8 cellular contexts compared by ENCODE assay signal in the genomic region with DNA sequence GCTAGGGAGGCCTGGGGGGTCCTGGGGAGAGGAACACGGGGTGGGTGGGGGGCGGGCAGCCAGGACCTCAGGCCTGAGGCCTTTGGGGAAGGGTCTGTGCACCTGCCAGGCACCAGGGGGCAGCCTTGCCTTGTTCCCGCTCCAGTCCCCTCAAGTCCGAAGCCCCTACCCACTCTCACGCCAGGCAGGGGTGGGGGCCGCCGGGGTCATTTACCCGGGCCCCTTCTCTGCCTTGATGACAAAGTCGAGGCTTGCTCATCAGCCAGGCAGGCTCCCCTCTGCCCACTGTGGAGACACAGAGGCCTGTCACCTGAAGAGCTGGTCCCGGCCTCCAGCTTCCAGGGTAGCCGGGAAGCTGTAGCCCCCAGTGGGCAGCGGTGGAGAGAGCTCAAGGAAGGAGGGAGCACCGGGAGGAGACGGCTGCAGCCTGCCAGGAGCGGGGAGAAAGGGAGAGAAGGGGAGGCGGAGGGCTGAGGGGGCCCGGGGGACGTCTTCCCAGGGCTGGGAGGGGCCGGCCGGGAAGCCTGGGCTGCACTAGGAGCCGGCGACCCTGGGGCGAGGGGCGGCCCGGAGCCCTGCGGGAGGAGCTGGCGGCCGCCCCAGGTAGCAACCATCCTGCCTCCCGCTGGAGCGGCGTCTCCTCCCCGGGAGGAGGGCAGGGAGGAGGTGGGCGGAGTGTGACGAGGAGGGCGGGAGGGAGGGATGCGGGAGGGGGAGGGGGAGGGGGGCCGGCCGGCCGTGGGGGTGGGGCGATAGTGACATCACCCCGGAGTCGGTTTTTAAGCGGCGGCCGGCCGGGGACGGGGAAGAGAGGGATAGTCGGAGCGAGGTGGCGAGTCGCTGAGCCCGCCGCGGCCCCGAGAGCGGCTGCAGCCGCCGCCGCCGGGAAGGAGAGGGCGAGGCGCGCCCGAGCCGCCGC. TPM values are rescaled to one million over a fixed set of nuclear protein-coding genes. Genes with fewer than 3 reads are reported as not detected.
A peak's percentile ranks its signal among the peaks of the same experiment; 100 is the strongest.
DNase-seq lines count a peak whose midpoint lies in the region; ATAC-seq and TF ChIP-seq lines count a peak whose summit lies in the region.

A gene (plus strand): TSS at position 806 of the 919 bp plus-strand sequence. CDS start 649 bp downstream, outside the sequence.

- TF ChIP-seq CTCF in HEK293 (tag by site-specific recombination; IDR thresholded peaks at IDR 0.05) (no peak; the same call in 1 of the 2 replicates), PC-9 (conservative IDR thresholded peaks at IDR 0.05) (peak; percentile 45; the same call in 1 of the 2 replicates), adrenal gland (IDR thresholded peaks at IDR 0.05) (peak in 2 of 6 experiments; percentile 8 to 32), left ventricle myocardium inferior (IDR thresholded peaks at IDR 0.05; ENCODE audit: borderline replicate concordance) (peak; percentile 53), prostate gland (IDR thresholded peaks at IDR 0.05) (peak in 2 of 4 experiments; percentile 9 to 17)

- ATAC-seq in GM18498 (IDR thresholded peaks at IDR 0.05; ENCODE audit: unreplicated experiment) (no peak), GM18873 (IDR thresholded peaks at IDR 0.05; ENCODE audit: low FRiP score, unreplicated experiment) (no peak)

- TF ChIP-seq POLR2A in adrenal gland (IDR thresholded peaks at IDR 0.05) (peak; percentile 78 to 83), prostate gland (IDR thresholded peaks at IDR 0.05) (peak; percentile 44)

- CTCF ChIA-PET in HEK293 (lab: Yijun Ruan, JAX) = interaction anchor here (0.6 to 3.0 kb wide), 5 partner anchors 18 to 90 kb away, joined by 3 to 15 read pairs (median 3); no protein-coding TSS in a partner anchor
- CTCF ChIA-PET in PC-9 (lab: Charles Lee) = interaction anchor here (0.6 to 0.7 kb wide), 3 partner anchors 30 to 205 kb away, joined by 3 read pairs; no protein-coding TSS in a partner anchor

- H3K4me3 ChIP-seq in HEK293 (ENCODE audit: low read depth, low read length) = peak within 1 kb of the TSS; percentile 57
- H3K4me3 ChIP-seq in PC-9 = peak within 1 kb of the TSS; percentile 51
- peak within 1 kb of the TSS in 1 of 4 donors; percentile 57 for H3K4me3 ChIP-seq in adrenal gland
- H3K4me3 ChIP-seq in left ventricle myocardium inferior = peak within 1 kb of the TSS; percentile 66
- peak within 1 kb of the TSS; percentile 33 to 42 for H3K4me3 ChIP-seq in prostate gland

- H3F3A ChIP-seq in PC-9 (ENCODE audit: insufficient read depth, low read depth) = no peaks in the 10 kb centered on the region

- peak within 1 kb of the TSS; percentile 72 for H3K4me2 ChIP-seq in PC-9

- H3K27me3 ChIP-seq in PC-9 (ENCODE audit: insufficient read depth, low read depth) (no peaks in the 10 kb centered on the region), adrenal gland (peaks cover 9% of the 10 kb centered on the region), left ventricle myocardium inferior (ENCODE audit: low read depth) (no peaks in the 10 kb centered on the region), prostate gland (replicated peaks; ENCODE audit: insufficient read depth) (no peaks in the 10 kb centered on the region)

- H3K4me1 ChIP-seq in HEK293 (ENCODE audit: control insufficient read depth, insufficient read depth, low read length) (no peaks in the 10 kb centered on the region), PC-9 (replicated peaks; ENCODE audit: insufficient read depth) (no peaks in the 10 kb centered on the region), adrenal gland (replicated peaks in 1 of 2) (no peaks in the 10 kb centered on the region), left ventricle myocardium inferior (peaks cover 11% of the 10 kb centered on the region), prostate gland (replicated peaks) (no peaks in the 10 kb centered on the region)

- WGBS in adrenal gland, 4 donors = 3 to 28% (median 23%) methylated on average over 31 to 32 of the region's 66 CpGs; no CpG with 5 or more reads in 1 of the 4 donors
- WGBS in prostate gland = 0% methylated on average over 8 of the region's 66 CpGs

- intact Hi-C loops in PC-9 (cut with micrococcal nuclease; ENCODE audit: unreplicated experiment) (no loop called here), adrenal gland (cut with DNase I) (no loop called here), left ventricle myocardium inferior (cut with micrococcal nuclease) (no loop called here), prostate gland (cut with DNase I) (no loop called here)

- no peak within 1 kb of the TSS for H2AFZ ChIP-seq in PC-9

- no peaks in the 10 kb centered on the region for H3K79me2 ChIP-seq in PC-9 (ENCODE audit: low read depth)

- H3K9me3 ChIP-seq in HEK293 (ENCODE audit: control insufficient read depth, insufficient read depth, low read depth, low read length) = no peaks in the 10 kb centered on the region
- H3K9me3 ChIP-seq in PC-9 (ENCODE audit: insufficient read depth, low read depth) = no peaks in the 10 kb centered on the region
- H3K9me3 ChIP-seq in adrenal gland (replicated peaks in 1 of 3) = no peaks in the 10 kb centered on the region
- no peaks in the 10 kb centered on the region for H3K9me3 ChIP-seq in left ventricle myocardium inferior (replicated peaks)
- H3K9me3 ChIP-seq in prostate gland = no peaks in the 10 kb centered on the region

- H3K27ac ChIP-seq in HEK293 (ENCODE audit: extremely low read depth, low read depth, low read length) (peak within 1 kb of the TSS; percentile 73; the same call in 1 of the 2 replicates), PC-9 (no peak within 1 kb of the TSS), adrenal gland (peak within 1 kb of the TSS in 3 of 5 donors; percentile 70 to 84 (median 74)), left ventricle myocardium inferior (replicated peaks) (peak within 1 kb of the TSS; percentile 87), prostate gland (peak within 1 kb of the TSS; percentile 54 to 85)

- POLR2A ChIA-PET in HEK293 (lab: Yijun Ruan, JAX) (interaction anchor here (0.6 to 1.0 kb wide), 8 partner anchors 18 to 363 kb away, joined by 3 to 4 read pairs (median 4); no protein-coding TSS in a partner anchor), PC-9 (lab: Charles Lee; ENCODE audit: unreplicated experiment) (interaction anchor here (0.7 kb wide), 1 partner anchor 14 kb away, joined by 3 read pairs; a partner anchor contains a TSS)

- H4K20me1 ChIP-seq in PC-9 (ENCODE audit: insufficient read depth) = no peaks in the 10 kb centered on the region

- H3K9me2 ChIP-seq in PC-9 (ENCODE audit: insufficient read depth) = no peaks in the 10 kb centered on the region

- no TSS peak for BruUV-seq in PC-9 (replicated peaks; lab: Mats Ljungman, UMichigan)

- H3K36me3 ChIP-seq in HEK293 (ENCODE audit: control insufficient read depth in 2 of 2, insufficient read depth in 1 of 2, low read length in 2 of 2) (peaks cover 0 to 30% of the 10 kb centered on the region in 2 experiments; a peak in 1 of 3 replicates), PC-9 (ENCODE audit: low read depth) (no peaks in the 10 kb centered on the region), adrenal gland (replicated peaks in 1 of 2) (no peaks in the 10 kb centered on the region), left ventricle myocardium inferior (no peaks in the 10 kb centered on the region), prostate gland (no peaks in the 10 kb centered on the region)

- DNase-seq in C1 segment of cervical spinal cord (lab: John Stamatoyannopoulos, UW) (peak in 12 of 14 donors; percentile 23 to 81 (median 56)), PC-9 (peak in 1 of 2 experiments; percentile 74), adrenal gland (peak; percentile 69 to 80 (median 75)), left ventricle myocardium inferior (peak; percentile 78), prostate gland (ENCODE audit: low spot score) (peak; percentile 65)

TF ChIP-seq in HEK293, 187 proteins besides CTCF, POLR2A, EP300 and RAD21 (continues in another document):
- peak; percentile 41; the same call in 1 of the 2 replicates for TF ChIP-seq ZNF394 (tag by site-specific recombination; IDR thresholded peaks at IDR 0.05; ENCODE audit: borderline replicate concordance)
- peak; percentile 39; the same call in 1 of the 2 replicates for TF ChIP-seq GLIS1 (tag by site-specific recombination; IDR thresholded peaks at IDR 0.05)
- TF ChIP-seq, protein P1, sequence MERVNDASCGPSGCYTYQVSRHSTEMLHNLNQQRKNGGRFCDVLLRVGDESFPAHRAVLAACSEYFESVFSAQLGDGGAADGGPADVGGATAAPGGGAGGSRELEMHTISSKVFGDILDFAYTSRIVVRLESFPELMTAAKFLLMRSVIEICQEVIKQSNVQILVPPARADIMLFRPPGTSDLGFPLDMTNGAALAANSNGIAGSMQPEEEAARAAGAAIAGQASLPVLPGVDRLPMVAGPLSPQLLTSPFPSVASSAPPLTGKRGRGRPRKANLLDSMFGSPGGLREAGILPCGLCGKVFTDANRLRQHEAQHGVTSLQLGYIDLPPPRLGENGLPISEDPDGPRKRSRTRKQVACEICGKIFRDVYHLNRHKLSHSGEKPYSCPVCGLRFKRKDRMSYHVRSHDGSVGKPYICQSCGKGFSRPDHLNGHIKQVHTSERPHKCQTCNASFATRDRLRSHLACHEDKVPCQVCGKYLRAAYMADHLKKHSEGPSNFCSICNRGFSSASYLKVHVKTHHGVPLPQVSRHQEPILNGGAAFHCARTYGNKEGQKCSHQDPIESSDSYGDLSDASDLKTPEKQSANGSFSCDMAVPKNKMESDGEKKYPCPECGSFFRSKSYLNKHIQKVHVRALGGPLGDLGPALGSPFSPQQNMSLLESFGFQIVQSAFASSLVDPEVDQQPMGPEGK (tag by site-specific recombination; IDR thresholded peaks at IDR 0.05) = peak; percentile 71
- no peak for TF ChIP-seq ZNF514 (tag by site-specific recombination; IDR thresholded peaks at IDR 0.05)
- TF ChIP-seq ZNF747 (tag by site-specific recombination; IDR thresholded peaks at IDR 0.05) = no peak
- TF ChIP-seq ZNF366 (tag by site-specific recombination; conservative IDR thresholded peaks at IDR 0.05) = peak; percentile 57
- peak; percentile 51; the same call in 1 of the 2 replicates for TF ChIP-seq OSR2 (tag by site-specific recombination; IDR thresholded peaks at IDR 0.05)
- peak; percentile 45; the same call in 1 of the 2 replicates for TF ChIP-seq ZBTB20 (tag by site-specific recombination; IDR thresholded peaks at IDR 0.05)

RNA-seq across cellular contexts. Expression of the gene that starts here (rescaled TPM):
- 37.6 and 40.5 TPM in 2 replicates for total RNA-seq in PC-9 (2021)
- total RNA-seq in adrenal gland = 100 to 1,000 TPM in 4 of 8 donors, 10 to 100 TPM in 4; 37.2 to 136 (median 92.7) TPM
- polyA plus RNA-seq in adrenal gland = 100 to 1,000 TPM in 1 of 3 donors, 10 to 100 TPM in 2; 51.8 to 118 (median 63.0) TPM
- 229 TPM for total RNA-seq in left ventricle myocardium inferior
- 10 to 100 TPM; 25.4 to 95.4 TPM for total RNA-seq in prostate gland
